ENCODE assay signal across 15 cellular contexts in genomic region chr2:14567561-14567960, GRCh38.
"Had no signal": no experiment of that assay in that cellular context is flagged by ENCODE, and none has a peak within 500 bp of the region (broad histone marks: within the 10 kb centered on the region; RNA-seq: fewer than 3 reads in every experiment).

No MANE protein-coding gene starts in this region.

- H3K9me3 ChIP-seq: psoas muscle, suprapubic skin had no signal

- ATAC-seq: left lobe of liver; natural killer cell treated with Interleukin-12 subunit alpha and Interleukin-12 subunit beta and Interleukin-15 and Interleukin-18, amount 100 ng/mL, for 72 hours; psoas muscle; sciatic nerve had no signal

- H3K4me3 ChIP-seq: psoas muscle, suprapubic skin had no signal

- H3K36me3 ChIP-seq: suprapubic skin had no signal

- H3K27me3 ChIP-seq: suprapubic skin had no signal

- H3K4me1 ChIP-seq: psoas muscle had no signal

- H3K27ac ChIP-seq: psoas muscle, suprapubic skin had no signal

- DNase-seq: activated CD4-positive, alpha-beta T cell treated with anti-CD3 and anti-CD28 coated beads, Interleukin-2, amount 50 U/mL, for 4 hours; activated CD4-positive, CD25-positive, alpha-beta regulatory T cell treated with anti-CD3 and anti-CD28 coated beads, Interleukin-2, amount 50 U/mL, for 72 hours; activated effector memory CD4-positive, alpha-beta T cell treated with Interleukin-2 at 50 U/mL for 16 hours; activated T-cell treated with anti-CD3 and anti-CD28 coated beads, Interleukin-2, amount 50 U/mL, for 24 hours; endodermal cell; hippocampal formation; occipital lobe; psoas muscle; stimulated activated CD4-positive, alpha-beta T cell treated with anti-CD3 and anti-CD28 coated beads, Interleukin-12 subunit alpha, Interleukin-12 subunit beta, amount 100 ng/mL, for 4 hours; stimulated activated naive CD4-positive, alpha-beta T cell; SW 1271 had no signal
